In the genomic region with DNA sequence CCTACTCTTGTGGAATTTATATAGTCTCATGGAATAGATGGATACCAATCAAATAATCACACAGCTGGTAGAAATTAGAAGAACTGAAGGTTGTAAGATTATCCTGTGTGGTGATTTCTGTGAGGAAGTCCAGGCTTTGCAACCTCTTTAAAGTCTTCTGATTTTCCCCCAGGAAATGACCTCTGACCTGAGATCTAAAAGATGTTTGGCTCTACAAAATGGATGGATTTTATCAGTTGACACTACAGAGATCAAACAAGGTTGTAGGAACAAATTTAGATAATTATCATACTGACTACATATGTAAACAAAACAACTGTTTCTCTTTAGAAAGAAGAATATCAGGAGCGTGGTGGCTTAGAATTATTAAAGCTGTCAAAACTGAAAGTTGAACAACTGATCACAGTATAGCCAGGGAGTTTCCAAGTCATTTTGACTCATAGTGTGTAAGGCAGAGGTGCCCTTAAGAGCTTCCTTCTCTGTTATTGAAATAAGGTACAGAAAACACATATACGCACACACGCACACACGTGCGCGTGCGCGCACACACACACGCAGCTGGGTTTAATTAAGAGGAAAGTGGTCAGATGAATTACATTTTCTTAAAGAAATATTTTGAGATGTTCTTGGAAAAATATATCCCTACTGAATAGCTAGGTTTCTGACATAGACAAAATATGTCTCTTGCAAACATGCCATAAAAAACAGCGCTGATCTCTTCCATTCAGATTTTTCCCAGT, we compare ENCODE assay signal across 10 cellular contexts. TPM values are rescaled to one million over a fixed set of nuclear protein-coding genes. Genes with fewer than 3 reads are reported as not detected.
DNase-seq lines count a peak whose midpoint lies in the region; ATAC-seq, FAIRE-seq and TF ChIP-seq lines count a peak whose summit lies in the region.
"Had no signal": no experiment of that assay in that cellular context is flagged by ENCODE, and none has a peak within 500 bp of the region (broad histone marks: within the 10 kb centered on the region; RNA-seq: fewer than 3 reads in every experiment).

No MANE protein-coding gene starts in this region.

- intact Hi-C loops in K562 (cut with micrococcal nuclease) = loop anchor here (10.0 kb wide), 1 partner anchor 135 kb away; no protein-coding TSS in a partner anchor

- ATAC-seq in HG03097 (IDR thresholded peaks at IDR 0.05; ENCODE audit: low FRiP score, unreplicated experiment) = peak; percentile 72
- no peak for ATAC-seq in K562
- ATAC-seq: pancreas had no signal

- H3K9ac ChIP-seq in K562 (ENCODE audit: insufficient read depth in 1 of 2, low read depth in 2 of 2, low read length in 2 of 2) = no peak overlapping the region

- no peaks in the 10 kb centered on the region for H3K79me2 ChIP-seq in K562 (ENCODE audit: control insufficient read depth, insufficient read depth, low read length)

- FAIRE-seq in GM12891 (lab: Jason Lieb, UNC) = peak; percentile 74
- FAIRE-seq in K562 (lab: Jason Lieb, UNC) = peak; percentile 48
- FAIRE-seq: pancreas had no signal

- no peak for TF ChIP-seq POLR2A in GM12891 (IDR thresholded peaks at IDR 0.05; ENCODE audit: low read depth, low read length)
- no peak for TF ChIP-seq POLR2A in K562 (conservative IDR thresholded peaks at IDR 0.05)

- in situ Hi-C loops in K562 (cut with MboI) (no loop called here), G401 (cut with HindIII; ENCODE audit: low sequenced_read_pairs) (no loop called here)

- no peaks in the 10 kb centered on the region for H3K36me3 ChIP-seq in K562 (ENCODE audit: control insufficient read depth, insufficient read depth, low read length)
- H3K36me3 ChIP-seq: pancreas had no signal

- DNase-seq in GM12891 (ENCODE audit: insufficient read length, low spot score) (peak; percentile 10), GM20000 (ENCODE audit: low spot score) (peak; percentile 56), K562 (ENCODE audit: extremely low read depth in 1 of 4, low spot score in 3 of 4) (no peak), HUDEP-2 (lab: John Stamatoyannopoulos, UW; ENCODE audit: unreplicated experiment in 76 of 76) (no peak), AG20443 (ENCODE audit: low spot score) (no peak), kidney glomerular epithelial cell (lab: John Stamatoyannopoulos, UW) (no peak), G401 (ENCODE audit: low spot score) (no peak)
- DNase-seq: CD8-positive, alpha-beta memory T cell; pancreas had no signal

- H2AFZ ChIP-seq in K562 (ENCODE audit: low read depth, low read length) = no peak overlapping the region

- H3K4me2 ChIP-seq in K562 (ENCODE audit: insufficient read depth, low read length) = no peak overlapping the region

- POLR2A ChIA-PET in K562 (lab: Yijun Ruan, JAX) = interaction anchor here (1.1 kb wide), 1 partner anchor 24 kb away, joined by 3 read pairs; no protein-coding TSS in a partner anchor

- WGBS in K562 (ENCODE audit: insufficient coverage, low coverage, missing lambda C conversion rate) = 78% methylated on average over 10 of the region's 10 CpGs

- no peak overlapping the region for H3K4me3 ChIP-seq in K562
- H3K4me3 ChIP-seq: pancreas had no signal

- no peaks in the 10 kb centered on the region for H4K20me1 ChIP-seq in K562 (replicated peaks; ENCODE audit: control insufficient read depth, insufficient read depth, low read length)

- no peak overlapping the region for H3K27ac ChIP-seq in K562 (ENCODE audit: extremely low read depth, low read depth, low read length)
- H3K27ac ChIP-seq: pancreas had no signal

- peaks cover 0 to 5% of the 10 kb centered on the region in 2 experiments; a peak in 2 of 5 replicates for H3K27me3 ChIP-seq in K562 (ENCODE audit: control insufficient read depth in 2 of 2, insufficient read depth in 2 of 2, low read length in 2 of 2)
- H3K27me3 ChIP-seq: pancreas had no signal

- TF ChIP-seq EP300 in K562 (IDR thresholded peaks at IDR 0.05; ENCODE audit: low read length) = no peak

- no TSS peak for BruUV-seq in K562 (replicated peaks; lab: Mats Ljungman, UMichigan)

- H3K4me1 ChIP-seq in K562 (replicated peaks in 1 of 2; ENCODE audit: control insufficient read depth in 2 of 2, insufficient read depth in 2 of 2, low read length in 2 of 2) = no peaks in the 10 kb centered on the region
- H3K4me1 ChIP-seq: pancreas had no signal

- CTCF ChIA-PET in K562 (lab: Yijun Ruan, JAX; ENCODE audit: low intra/inter-chr PET ratio) = no interaction called here

- no peaks in the 10 kb centered on the region for H3K9me3 ChIP-seq in K562 (replicated peaks; ENCODE audit: control insufficient read depth, insufficient read depth, low read depth, low read length)
- H3K9me3 ChIP-seq: pancreas had no signal

- TF ChIP-seq CTCF in GM20000 (IDR thresholded peaks at IDR 0.05; ENCODE audit: extremely low read depth, missing control alignments) (no peak), K562 (IDR thresholded peaks at IDR 0.05 in 2 of 3, conservative IDR thresholded peaks at IDR 0.05 in 1 of 3; ENCODE audit: insufficient read depth in 2 of 3, low read depth in 1 of 3, low read length in 3 of 3) (no peak)

- TF ChIP-seq RAD21 in K562 (CRISPR knock-in tag; conservative IDR thresholded peaks at IDR 0.05 in 1 of 2, IDR thresholded peaks at IDR 0.05 in 1 of 2) = no peak

- H3K9me1 ChIP-seq in K562 (ENCODE audit: control insufficient read depth, insufficient read depth, low read length) = no peaks in the 10 kb centered on the region

TF ChIP-seq in GM12891, 5 proteins besides CTCF, POLR2A, EP300 and RAD21:
- TF ChIP-seq SPI1 (IDR thresholded peaks at IDR 0.05; ENCODE audit: low read depth, low read length) (peak; percentile 60), POU2F2 (IDR thresholded peaks at IDR 0.05; ENCODE audit: low read depth, low read length) (no peak)
TF ChIP-seq in GM12891: peak in this region for 1.

TF ChIP-seq in K562, 482 proteins besides CTCF, POLR2A, EP300 and RAD21:
- TF ChIP-seq FOS (IDR thresholded peaks at IDR 0.05; ENCODE audit: extremely low read depth, insufficient read length) = no peak
- TF ChIP-seq ZNF239 (CRISPR knock-in tag; IDR thresholded peaks at IDR 0.05) = no peak
- TF ChIP-seq HMGN3 (IDR thresholded peaks at IDR 0.05; ENCODE audit: borderline replicate concordance, extremely low read depth, insufficient read length, low read depth, low read length) = no peak
- TF ChIP-seq POLR2B (IDR thresholded peaks at IDR 0.05; ENCODE audit: low read depth, partially characterized antibody) = no peak
- no peak for TF ChIP-seq ETS2 (tag; IDR thresholded peaks at IDR 0.05; ENCODE audit: borderline replicate concordance, poor library complexity, severe bottlenecking)
- TF ChIP-seq ETV6 (IDR thresholded peaks at IDR 0.05; ENCODE audit: borderline replicate concordance in 1 of 2, low read depth in 2 of 2, low read length in 1 of 2) = no peak
- no peak for TF ChIP-seq ETV6 (CRISPR knock-in tag; IDR thresholded peaks at IDR 0.05; ENCODE audit: borderline replicate concordance)
- TF ChIP-seq SMAD2 (IDR thresholded peaks at IDR 0.05; ENCODE audit: low read depth, low read length) = no peak
- TF ChIP-seq ZFP1 (CRISPR knock-in tag; IDR thresholded peaks at IDR 0.05) = no peak
- no peak for TF ChIP-seq HDAC8 (tag; IDR thresholded peaks at IDR 0.05)
- TF ChIP-seq, protein P1, sequence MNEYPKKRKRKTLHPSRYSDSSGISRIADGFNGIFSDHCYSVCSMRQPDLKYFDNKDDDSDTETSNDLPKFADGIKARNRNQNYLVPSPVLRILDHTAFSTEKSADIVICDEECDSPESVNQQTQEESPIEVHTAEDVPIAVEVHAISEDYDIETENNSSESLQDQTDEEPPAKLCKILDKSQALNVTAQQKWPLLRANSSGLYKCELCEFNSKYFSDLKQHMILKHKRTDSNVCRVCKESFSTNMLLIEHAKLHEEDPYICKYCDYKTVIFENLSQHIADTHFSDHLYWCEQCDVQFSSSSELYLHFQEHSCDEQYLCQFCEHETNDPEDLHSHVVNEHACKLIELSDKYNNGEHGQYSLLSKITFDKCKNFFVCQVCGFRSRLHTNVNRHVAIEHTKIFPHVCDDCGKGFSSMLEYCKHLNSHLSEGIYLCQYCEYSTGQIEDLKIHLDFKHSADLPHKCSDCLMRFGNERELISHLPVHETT (CRISPR knock-in tag; conservative IDR thresholded peaks at IDR 0.05 in 1 of 2, IDR thresholded peaks at IDR 0.05 in 1 of 2) = no peak
- no peak for TF ChIP-seq MYBL2 (IDR thresholded peaks at IDR 0.05; ENCODE audit: low read depth)
- TF ChIP-seq MYBL2 (CRISPR knock-in tag; IDR thresholded peaks at IDR 0.05; ENCODE audit: borderline replicate concordance) = no peak

RNA-seq across cellular contexts. Expression of gene PELI1, which starts 35.5 kb away (rescaled TPM):
- polyA plus RNA-seq in GM12891 (2012; ENCODE audit: low read depth, missing spikeins) = 16.7 TPM
- 3.4 and 10.9 TPM in 2 replicates for total RNA-seq in K562 (2011; cell fraction: chromatin; rRNA removed; ENCODE audit: low replicate concordance)
- 4.5 TPM in 2 replicates for total RNA-seq in K562 (2011; cell fraction: nucleolus; rRNA removed)
- 5.6 and 9.8 TPM in 2 replicates for total RNA-seq in K562 (2011; cell fraction: nucleoplasm; rRNA removed)
- total RNA-seq in K562 (2014; rRNA removed) = 11.6 and 12.9 TPM in 2 replicates
- total RNA-seq in K562 (2014; rRNA removed; fragmentation: Illumina TruSeq; extraction: Trizol) = 12.1 and 13.1 TPM in 2 replicates
- 7.5 and 7.7 TPM in 2 replicates for total RNA-seq in K562 (2015; rRNA removed; fragmentation: Illumina TruSeq; extraction: Trizol)
- 15.7 and 19.2 TPM in 2 replicates for total RNA-seq in K562 (2021)
- 16.0 and 16.6 TPM in 2 replicates for polyA plus RNA-seq in K562 (2011; rRNA removed)
- 7.9 and 9.6 TPM in 2 replicates for polyA plus RNA-seq in K562 (2011; cell fraction: cytosol; rRNA removed)
- 5.6 and 9.5 TPM in 2 replicates for polyA plus RNA-seq in K562 (2011; cell fraction: nucleus; rRNA removed)
- polyA plus RNA-seq in K562 (2012) = 7.5 and 9.0 TPM in 2 replicates
- polyA plus RNA-seq in K562 (2014; fragmentation: Illumina TruSeq; extraction: Trizol) = 10.8 and 12.5 TPM in 2 replicates
- polyA plus RNA-seq in K562 (2014; fragmentation: Nextera tagmentation; extraction: Ambion mirVana) = 1 to 10 TPM; 3.3 to 3.9 TPM
- 9.2 and 12.5 TPM in 2 replicates for polyA plus RNA-seq in K562 (2014; rRNA removed)
- polyA minus RNA-seq in K562 (2011; rRNA and poly(A)+ RNA removed) = 22.7 and 28.5 TPM in 2 replicates
- polyA minus RNA-seq in K562 (2011; cell fraction: cytosol; rRNA and poly(A)+ RNA removed) = 9.3 and 11.4 TPM in 2 replicates
- 14.3 and 21.9 TPM in 2 replicates for polyA minus RNA-seq in K562 (2011; cell fraction: nucleus; rRNA and poly(A)+ RNA removed)
- 0.80 and 4.2 TPM in 2 replicates for total RNA-seq in G401 (2014; rRNA removed; shearing (Covaris generic))

Comparison
In these comparisons a context has a peak if more than half of its experiments do, and no peak if none do; other contexts are left out.
1. DNase-seq: peak in GM12891 (single experiment) and GM20000 (single experiment); none in K562 (0 of 4), HUDEP-2 (0 of 76), AG20443 (single experiment), kidney glomerular epithelial cell (single experiment) and G401 (single experiment).